In the genomic region with DNA sequence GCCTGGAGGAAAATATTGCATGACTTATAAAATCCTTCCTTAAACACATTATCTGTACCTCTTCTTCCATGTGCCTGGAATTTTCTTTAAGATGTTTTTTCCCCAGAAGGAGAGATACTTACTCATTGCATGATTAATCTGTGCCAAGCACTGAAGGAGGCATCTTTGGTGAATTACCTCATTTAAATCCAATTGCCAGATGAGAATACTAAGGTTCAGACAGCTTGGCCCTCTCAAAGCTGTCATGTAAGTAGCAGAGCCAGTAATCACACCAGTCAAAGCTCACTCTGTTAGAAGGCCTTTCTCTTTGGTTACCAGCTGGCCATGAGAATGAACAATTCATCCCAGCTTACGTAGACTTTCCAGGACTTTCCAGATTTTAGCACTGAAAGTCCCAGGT, we compare ENCODE assay signal across 12 cellular contexts.
A peak's percentile ranks its signal among the peaks of the same experiment; 100 is the strongest.
DNase-seq lines count a peak whose midpoint lies in the region; ATAC-seq and TF ChIP-seq lines count a peak whose summit lies in the region.
"Had no signal": no experiment of that assay in that cellular context is flagged by ENCODE, and none has a peak within 500 bp of the region (broad histone marks: within the 10 kb centered on the region; RNA-seq: fewer than 3 reads in every experiment).

No MANE protein-coding gene starts in this region.

- no peaks in the 10 kb centered on the region for H3K79me2 ChIP-seq in GM23248 (ENCODE audit: insufficient read depth)

- H2AFZ ChIP-seq in GM23248 = peak overlapping the region; percentile 50

- TF ChIP-seq POLR2A in sigmoid colon (IDR thresholded peaks at IDR 0.05) (no peak), prostate gland (IDR thresholded peaks at IDR 0.05) (no peak)

- H3K4me3 ChIP-seq in GM23248 = no peak overlapping the region
- H3K4me3 ChIP-seq in sigmoid colon = no peak overlapping the region
- H3K4me3 ChIP-seq in prostate gland = no peak overlapping the region

- no peak for TF ChIP-seq EP300 in sigmoid colon (IDR thresholded peaks at IDR 0.05)

- DNase-seq in GM23248 (peak; percentile 93), amniotic epithelial cell (ENCODE audit: low read depth) (peak; percentile 77), Right ventricle myocardium superior (no peak), sigmoid colon (no peak), prostate gland (ENCODE audit: low spot score) (no peak), hypothalamus (lab: John Stamatoyannopoulos, UW) (no peak)
- DNase-seq in effector CD4-positive, alpha-beta T cell = no peak
- DNase-seq: activated CD4-positive, alpha-beta T cell treated with anti-CD3 and anti-CD28 coated beads, Interleukin-2, amount 10 ng/mL, durations not matched to agents 24 days and 14 days; Karpas-422; stimulated activated CD4-positive, alpha-beta T cell treated with anti-CD3 and anti-CD28 coated beads, Interleukin-4, amount 100 ng/mL, for 4 hours; stimulated activated naive CD4-positive, alpha-beta T cell treated with Interleukin-2 at 50 U/mL for 16 hours had no signal

- no peaks in the 10 kb centered on the region for H3K27me3 ChIP-seq in GM23248 (replicated peaks; ENCODE audit: insufficient read depth)
- H3K27me3 ChIP-seq in sigmoid colon = no peaks in the 10 kb centered on the region
- H3K27me3 ChIP-seq in prostate gland (replicated peaks; ENCODE audit: insufficient read depth) = no peaks in the 10 kb centered on the region

- H3K9me2 ChIP-seq in GM23248 (ENCODE audit: insufficient read depth) = no peaks in the 10 kb centered on the region

- H3F3A ChIP-seq in GM23248 (ENCODE audit: insufficient read depth) = peaks cover 39% of the 10 kb centered on the region

- H3K4me1 ChIP-seq in GM23248 (ENCODE audit: insufficient read depth) (peaks cover 47% of the 10 kb centered on the region), sigmoid colon (peaks cover 0 to 73% (median 58%) of the 10 kb centered on the region in 4 donors), prostate gland (replicated peaks) (peaks cover 17% of the 10 kb centered on the region)

- intact Hi-C loops in Right ventricle myocardium superior (cut with DNase I) (no loop called here), sigmoid colon (cut with DNase I) (loop anchor here (5.0 kb wide), 1 partner anchor 157 kb away; no protein-coding TSS in a partner anchor), prostate gland (cut with DNase I) (loop anchor here (5.0 kb wide), 1 partner anchor 103 kb away; no protein-coding TSS in a partner anchor)

- H3K4me2 ChIP-seq in GM23248 (ENCODE audit: unreplicated experiment) = peak overlapping the region; percentile 54

- in situ Hi-C loops in GM23248 (cut with MboI) = no loop called here

- peak overlapping the region; percentile 58 for H3K9ac ChIP-seq in GM23248

- no peak for TF ChIP-seq CTCF in sigmoid colon (IDR thresholded peaks at IDR 0.05)
- no peak for TF ChIP-seq CTCF in prostate gland (IDR thresholded peaks at IDR 0.05)

- H4K20me1 ChIP-seq in GM23248 (ENCODE audit: insufficient read depth) = no peaks in the 10 kb centered on the region

- 0 to 10% methylated on average over 1 of the region's 1 CpG for WGBS in GM23248 (ENCODE audit: low coverage in 1 of 2, low lambda C conversion rate in 2 of 2, missing lambda C conversion rate in 2 of 2), 2 experiments
- 81 to 90% methylated on average over 1 of the region's 1 CpG for WGBS in sigmoid colon, 2 donors
- WGBS in prostate gland = 79% methylated on average over 1 of the region's 1 CpG

- H3K36me3 ChIP-seq in GM23248 (ENCODE audit: low read depth) (no peaks in the 10 kb centered on the region), sigmoid colon (no peaks in the 10 kb centered on the region), prostate gland (no peaks in the 10 kb centered on the region)

- H3K9me3 ChIP-seq in GM23248 (ENCODE audit: low read depth) (no peaks in the 10 kb centered on the region), sigmoid colon (no peaks in the 10 kb centered on the region), prostate gland (no peaks in the 10 kb centered on the region)

- ATAC-seq in Right ventricle myocardium superior (ENCODE audit: poor library complexity) (peak; percentile 55), HG02840 (IDR thresholded peaks at IDR 0.05; ENCODE audit: low FRiP score, unreplicated experiment) (no peak)

- H3K27ac ChIP-seq in GM23248 (peak overlapping the region; percentile 92), sigmoid colon (peak overlapping the region; percentile 71 to 82 (median 76)), prostate gland (peak overlapping the region in 1 of 2 donors; percentile 24)

Comparison
In these comparisons a context has a peak if more than half of its experiments do, and no peak if none do; other contexts are left out.
1. DNase-seq: peak in GM23248 (single experiment) and amniotic epithelial cell (single experiment); none in Right ventricle myocardium superior (single experiment), sigmoid colon (single experiment), prostate gland (single experiment), hypothalamus (0 of 51) and effector CD4-positive, alpha-beta T cell (single experiment).